Comparison of ENCODE assay signal across 13 cellular contexts in the genomic region with DNA sequence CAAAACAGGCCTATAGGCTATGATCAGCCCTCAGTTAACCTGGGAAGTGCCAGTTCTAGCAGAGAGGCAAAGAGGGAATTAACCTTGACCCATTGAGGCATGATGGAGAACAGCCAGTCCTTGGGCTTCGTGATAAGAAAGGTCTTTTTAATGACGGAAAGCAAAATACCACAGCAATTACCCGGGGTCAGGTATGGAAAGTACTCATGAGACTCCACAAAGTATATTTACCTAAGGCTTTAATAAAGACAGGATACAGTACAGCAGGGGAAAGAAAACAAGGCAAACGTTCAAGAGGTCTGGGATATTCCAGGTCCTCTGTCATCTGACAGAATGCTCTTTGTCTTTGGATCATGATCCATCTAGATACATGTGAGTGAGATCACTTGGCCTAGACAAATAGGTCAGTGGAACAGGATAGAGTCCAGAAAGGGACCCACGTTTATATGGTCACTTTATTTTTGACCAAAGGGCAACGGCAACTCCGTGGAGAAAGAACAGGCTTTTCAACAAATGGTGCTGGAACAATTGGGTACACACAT. TPM values are rescaled to one million over a fixed set of nuclear protein-coding genes. Genes with fewer than 3 reads are reported as not detected.
DNase-seq lines count a peak whose midpoint lies in the region; ATAC-seq and TF ChIP-seq lines count a peak whose summit lies in the region.
"Had no signal": no experiment of that assay in that cellular context is flagged by ENCODE, and none has a peak within 500 bp of the region (broad histone marks: within the 10 kb centered on the region; RNA-seq: fewer than 3 reads in every experiment).

No MANE protein-coding gene starts in this region.

- no peaks in the 10 kb centered on the region for H3K9me3 ChIP-seq in HEK293 (ENCODE audit: control insufficient read depth, insufficient read depth, low read depth, low read length)
- no peaks in the 10 kb centered on the region for H3K9me3 ChIP-seq in lower lobe of right lung
- H3K9me3 ChIP-seq: gastroesophageal sphincter had no signal

- peak; percentile 25 for DNase-seq in amniotic epithelial cell (ENCODE audit: low read depth)
- no peak for DNase-seq in lower lobe of right lung
- DNase-seq in NCI-H524 treated with DMSO at 0.1 percent for 48 hours (lab: John Stamatoyannopoulos, UW): no peak
- no peak for DNase-seq in G401 (ENCODE audit: low spot score)
- no peak for DNase-seq in NCI-H2107 treated with DMSO at 0.1 percent for 48 hours (lab: John Stamatoyannopoulos, UW; ENCODE audit: unreplicated experiment)
- DNase-seq: activated T-cell treated with anti-CD3 and anti-CD28 coated beads, Interleukin-2, amount 50 U/mL, for 48 hours; midbrain; MV-4-11 had no signal

- H3K4me3 ChIP-seq in HEK293 (ENCODE audit: low read depth, low read length) (no peak overlapping the region), lower lobe of right lung (no peak overlapping the region)
- H3K4me3 ChIP-seq: gastroesophageal sphincter, skin epidermis had no signal

- H3K36me3 ChIP-seq in HEK293 (ENCODE audit: control insufficient read depth in 2 of 2, insufficient read depth in 1 of 2, low read length in 2 of 2) (no peaks in the 10 kb centered on the region), lower lobe of right lung (no peaks in the 10 kb centered on the region)
- H3K36me3 ChIP-seq: gastroesophageal sphincter had no signal

- H3K27me3 ChIP-seq in lower lobe of right lung (ENCODE audit: low read depth): no peaks in the 10 kb centered on the region
- H3K27me3 ChIP-seq: gastroesophageal sphincter had no signal

- CTCF ChIA-PET in HEK293 (lab: Yijun Ruan, JAX): interaction anchor here (0.7 kb wide), 1 partner anchor 506 kb away, joined by 4 read pairs; no protein-coding TSS in a partner anchor

- H3K27ac ChIP-seq in 22Rv1 (peak overlapping the region; percentile 70), HEK293 (ENCODE audit: extremely low read depth, low read depth, low read length) (peak overlapping the region; percentile 27), lower lobe of right lung (no peak overlapping the region)
- H3K27ac ChIP-seq: gastroesophageal sphincter had no signal

- POLR2A ChIA-PET in HEK293 (lab: Yijun Ruan, JAX): no interaction called here

- in situ Hi-C loops in G401 (cut with HindIII; ENCODE audit: low sequenced_read_pairs): no loop called here

- TF ChIP-seq CTCF in 22Rv1 (IDR thresholded peaks at IDR 0.05) (no peak), HEK293 (tag by site-specific recombination; IDR thresholded peaks at IDR 0.05) (no peak), lower lobe of right lung (IDR thresholded peaks at IDR 0.05) (no peak)

- intact Hi-C loops in lower lobe of right lung (cut with DNase I): no loop called here

- peak; percentile 52 to 87 for ATAC-seq in lower lobe of right lung
- no peak for ATAC-seq in HG02852 (IDR thresholded peaks at IDR 0.05; ENCODE audit: unreplicated experiment)
- ATAC-seq: gastroesophageal sphincter had no signal

- peaks cover 28% of the 10 kb centered on the region for H3K4me1 ChIP-seq in HEK293 (ENCODE audit: control insufficient read depth, insufficient read depth, low read length)
- peaks cover 21% of the 10 kb centered on the region for H3K4me1 ChIP-seq in lower lobe of right lung

TF ChIP-seq in HEK293, 187 proteins besides CTCF, POLR2A, EP300 and RAD21 (continues in another document):
- TF ChIP-seq, protein P1, sequence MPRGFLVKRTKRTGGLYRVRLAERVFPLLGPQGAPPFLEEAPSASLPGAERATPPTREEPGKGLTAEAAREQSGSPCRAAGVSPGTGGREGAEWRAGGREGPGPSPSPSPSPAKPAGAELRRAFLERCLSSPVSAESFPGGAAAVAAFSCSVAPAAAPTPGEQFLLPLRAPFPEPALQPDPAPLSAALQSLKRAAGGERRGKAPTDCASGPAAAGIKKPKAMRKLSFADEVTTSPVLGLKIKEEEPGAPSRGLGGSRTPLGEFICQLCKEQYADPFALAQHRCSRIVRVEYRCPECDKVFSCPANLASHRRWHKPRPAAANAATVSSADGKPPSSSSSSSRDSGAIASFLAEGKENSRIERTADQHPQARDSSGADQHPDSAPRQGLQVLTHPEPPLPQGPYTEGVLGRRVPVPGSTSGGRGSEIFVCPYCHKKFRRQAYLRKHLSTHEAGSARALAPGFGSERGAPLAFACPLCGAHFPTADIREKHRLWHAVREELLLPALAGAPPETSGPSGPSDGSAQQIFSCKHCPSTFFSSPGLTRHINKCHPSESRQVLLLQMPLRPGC (tag by site-specific recombination; IDR thresholded peaks at IDR 0.05): 0 out of 2 replicates have a peak, but pooled peaks have one; percentile 9
- TF ChIP-seq ZNF341 (tag by site-specific recombination; IDR thresholded peaks at IDR 0.05; ENCODE audit: low read depth) (0 out of 2 replicates have a peak, but pooled peaks have one; percentile 25), ZBTB48 (tag by site-specific recombination; IDR thresholded peaks at IDR 0.05) (no peak), KLF9 (tag by site-specific recombination; IDR thresholded peaks at IDR 0.05; ENCODE audit: low read depth) (no peak), GLIS1 (tag by site-specific recombination; IDR thresholded peaks at IDR 0.05) (0 out of 2 replicates have a peak, but pooled peaks have one; percentile 37), ZNF629 (tag by site-specific recombination; IDR thresholded peaks at IDR 0.05) (peak; percentile 70), TSHZ1 (tag by site-specific recombination; IDR thresholded peaks at IDR 0.05; ENCODE audit: borderline replicate concordance) (peak; percentile 9; the same call in 1 of the 2 replicates), ZNF513 (tag by site-specific recombination; IDR thresholded peaks at IDR 0.05) (no peak), ZBTB6 (tag by site-specific recombination; IDR thresholded peaks at IDR 0.05) (peak; percentile 46; the same call in 1 of the 2 replicates), ZNF843 (tag by site-specific recombination; IDR thresholded peaks at IDR 0.05) (peak; percentile 77), ZNF596 (tag by site-specific recombination; IDR thresholded peaks at IDR 0.05) (0 out of 2 replicates have a peak, but pooled peaks have one; percentile 13)
- TF ChIP-seq, protein P2, sequence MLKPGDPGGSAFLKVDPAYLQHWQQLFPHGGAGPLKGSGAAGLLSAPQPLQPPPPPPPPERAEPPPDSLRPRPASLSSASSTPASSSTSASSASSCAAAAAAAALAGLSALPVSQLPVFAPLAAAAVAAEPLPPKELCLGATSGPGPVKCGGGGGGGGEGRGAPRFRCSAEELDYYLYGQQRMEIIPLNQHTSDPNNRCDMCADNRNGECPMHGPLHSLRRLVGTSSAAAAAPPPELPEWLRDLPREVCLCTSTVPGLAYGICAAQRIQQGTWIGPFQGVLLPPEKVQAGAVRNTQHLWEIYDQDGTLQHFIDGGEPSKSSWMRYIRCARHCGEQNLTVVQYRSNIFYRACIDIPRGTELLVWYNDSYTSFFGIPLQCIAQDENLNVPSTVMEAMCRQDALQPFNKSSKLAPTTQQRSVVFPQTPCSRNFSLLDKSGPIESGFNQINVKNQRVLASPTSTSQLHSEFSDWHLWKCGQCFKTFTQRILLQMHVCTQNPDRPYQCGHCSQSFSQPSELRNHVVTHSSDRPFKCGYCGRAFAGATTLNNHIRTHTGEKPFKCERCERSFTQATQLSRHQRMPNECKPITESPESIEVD (tag by site-specific recombination; IDR thresholded peaks at IDR 0.05): peak; percentile 81

RNA-seq across cellular contexts. Expression of gene WDFY2, which starts 52.2 kb away (rescaled TPM):
- 16.6 TPM for total RNA-seq in lower lobe of right lung
- 2.6 and 4.1 TPM in 2 replicates for total RNA-seq in G401 (2014; rRNA removed; shearing (Covaris generic))
